13 cellular contexts compared by ENCODE assay signal in the genomic region with DNA sequence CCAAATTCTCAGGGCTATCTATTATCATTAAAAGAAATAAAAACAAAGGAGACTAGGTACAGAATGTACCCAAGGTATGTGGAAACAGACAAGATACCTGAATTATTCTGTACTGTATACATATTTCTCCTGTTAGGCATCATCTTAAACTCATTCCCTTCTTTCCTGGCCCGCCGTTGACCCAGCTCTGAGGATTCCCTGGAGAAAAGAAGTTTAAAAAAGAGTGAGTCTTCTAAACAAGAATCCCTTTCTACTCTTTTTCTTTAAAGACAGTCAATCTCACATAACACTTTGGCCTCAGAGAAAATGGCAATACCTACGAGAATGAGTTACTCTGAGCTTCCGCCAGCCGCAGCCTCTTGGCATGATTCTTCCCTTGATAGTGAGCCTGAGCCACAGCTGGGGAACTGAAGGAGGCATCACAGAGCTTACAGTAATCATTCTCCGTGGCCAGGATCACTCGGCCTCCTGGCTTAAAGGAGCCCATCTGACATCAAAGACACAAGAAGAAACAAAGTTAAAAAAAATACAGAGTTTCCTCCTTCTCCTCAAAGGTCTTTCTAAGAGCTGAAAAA. TPM values are rescaled to one million over a fixed set of nuclear protein-coding genes. Genes with fewer than 3 reads are reported as not detected.
DNase-seq lines count a peak whose midpoint lies in the region; TF ChIP-seq lines count a peak whose summit lies in the region.
"Had no signal": no experiment of that assay in that cellular context is flagged by ENCODE, and none has a peak within 500 bp of the region (broad histone marks: within the 10 kb centered on the region; RNA-seq: fewer than 3 reads in every experiment).

No MANE protein-coding gene starts in this region.

- DNase-seq in HUDEP-2 (lab: John Stamatoyannopoulos, UW; ENCODE audit: unreplicated experiment in 76 of 76) = peak in 64 of 76 experiments; percentile 6 to 71 (median 38)
- DNase-seq in activated naive CD8-positive, alpha-beta T cell treated with anti-CD3 and anti-CD28 coated beads for 36 hours = no peak
- DNase-seq in iris pigment epithelial cell (ENCODE audit: low read depth) = peak; percentile 89
- no peak for DNase-seq in NCI-H2029 treated with DMSO at 0.1 percent for 48 hours (lab: John Stamatoyannopoulos, UW)
- no peak for DNase-seq in effector memory CD4-positive, alpha-beta T cell
- DNase-seq in NOMO-1 treated with DMSO at 0.1 percent for 48 hours (lab: John Stamatoyannopoulos, UW; ENCODE audit: unreplicated experiment) = no peak
- DNase-seq in NCI-H1092 treated with DMSO at 0.1 percent for 48 hours (lab: John Stamatoyannopoulos, UW) = no peak
- DNase-seq: gastrocnemius medialis; lower lobe of right lung; NCI-H1048; sigmoid colon; stimulated activated naive B cell treated with anti-CD40 and anti-IgM and Interleukin-4, amounts not matched to agents 10 μg/mL and 1 μg/mL and 100 μg/mL, for 72 hours had no signal

- no peak overlapping the region for H3K4me3 ChIP-seq in effector memory CD4-positive, alpha-beta T cell (ENCODE audit: insufficient read depth, low read depth, low read length, poor library complexity, severe bottlenecking)
- H3K4me3 ChIP-seq: gastrocnemius medialis, lower lobe of right lung, sigmoid colon had no signal

- H3K4me3 Mint-ChIP-seq in activated naive CD8-positive, alpha-beta T cell treated with anti-CD3 and anti-CD28 coated beads for 36 hours = no peak overlapping the region
- H3K4me3 Mint-ChIP-seq: stimulated activated naive B cell treated with anti-CD40 and anti-IgM and Interleukin-4, amounts not matched to agents 10 μg/mL and 1 μg/mL and 100 μg/mL, for 72 hours had no signal

- TF ChIP-seq CTCF in C4-2B (conservative IDR thresholded peaks at IDR 0.05) = 0 out of 2 replicates have a peak, but pooled peaks have one; percentile 7

- H3K4me1 ChIP-seq in effector memory CD4-positive, alpha-beta T cell (ENCODE audit: control insufficient read depth, insufficient read depth, low read length, poor library complexity, severe bottlenecking) = no peaks in the 10 kb centered on the region
- H3K4me1 ChIP-seq: gastrocnemius medialis, lower lobe of right lung, sigmoid colon had no signal

- H3K4me1 Mint-ChIP-seq in activated naive CD8-positive, alpha-beta T cell treated with anti-CD3 and anti-CD28 coated beads for 36 hours = peaks cover 17% of the 10 kb centered on the region

- no peaks in the 10 kb centered on the region for H3K9me3 Mint-ChIP-seq in activated naive CD8-positive, alpha-beta T cell treated with anti-CD3 and anti-CD28 coated beads for 36 hours

- peaks cover 6% of the 10 kb centered on the region for H3K36me3 Mint-ChIP-seq in activated naive CD8-positive, alpha-beta T cell treated with anti-CD3 and anti-CD28 coated beads for 36 hours

- H3K36me3 ChIP-seq in effector memory CD4-positive, alpha-beta T cell (ENCODE audit: control insufficient read depth, insufficient read depth, low read length) = peaks cover 5% of the 10 kb centered on the region

- peak overlapping the region; percentile 64 for H3K27ac Mint-ChIP-seq in activated naive CD8-positive, alpha-beta T cell treated with anti-CD3 and anti-CD28 coated beads for 36 hours
- H3K27ac Mint-ChIP-seq: stimulated activated naive B cell treated with anti-CD40 and anti-IgM and Interleukin-4, amounts not matched to agents 10 μg/mL and 1 μg/mL and 100 μg/mL, for 72 hours had no signal

- no peak overlapping the region for H3K27ac ChIP-seq in C4-2B
- H3K27ac ChIP-seq in effector memory CD4-positive, alpha-beta T cell (ENCODE audit: insufficient read depth, low read length, poor library complexity, severe bottlenecking) = no peak overlapping the region
- H3K27ac ChIP-seq: gastrocnemius medialis, lower lobe of right lung, sigmoid colon had no signal

- no peaks in the 10 kb centered on the region for H3K9me3 ChIP-seq in effector memory CD4-positive, alpha-beta T cell (ENCODE audit: control insufficient read depth, low read length)
- H3K9me3 ChIP-seq: gastrocnemius medialis, lower lobe of right lung, sigmoid colon had no signal

- no peaks in the 10 kb centered on the region for H3K27me3 ChIP-seq in effector memory CD4-positive, alpha-beta T cell (replicated peaks; ENCODE audit: control insufficient read depth, insufficient read depth, low read length, poor library complexity, severe bottlenecking)
- H3K27me3 ChIP-seq: gastrocnemius medialis, sigmoid colon had no signal

- H3K27me3 Mint-ChIP-seq in activated naive CD8-positive, alpha-beta T cell treated with anti-CD3 and anti-CD28 coated beads for 36 hours = no peaks in the 10 kb centered on the region
- H3K27me3 Mint-ChIP-seq: stimulated activated naive B cell treated with anti-CD40 and anti-IgM and Interleukin-4, amounts not matched to agents 10 μg/mL and 1 μg/mL and 100 μg/mL, for 72 hours had no signal

RNA-seq across cellular contexts. Expression of a gene that starts 44.2 kb away (rescaled TPM):
- total RNA-seq in activated naive CD8-positive, alpha-beta T cell treated with anti-CD3 and anti-CD28 coated beads for 36 hours = 10 to 100 TPM; 10.6 to 10.7 TPM

Comparison
In these comparisons a context has a peak if more than half of its experiments do, and no peak if none do; other contexts are left out.
1. DNase-seq: peak in HUDEP-2 (64 of 76) and iris pigment epithelial cell (single experiment); none in activated naive CD8-positive, alpha-beta T cell treated with anti-CD3 and anti-CD28 coated beads for 36 hours (single experiment), NCI-H2029 treated with DMSO at 0.1 percent for 48 hours (single experiment), effector memory CD4-positive, alpha-beta T cell (0 of 3), NOMO-1 treated with DMSO at 0.1 percent for 48 hours (single experiment) and NCI-H1092 treated with DMSO at 0.1 percent for 48 hours (single experiment).